Comparison of ENCODE assay signal across 1 cellular context in genomic region chr17:1648582-1649115, GRCh38.
TF ChIP-seq lines count a peak whose summit lies in the region.

No MANE protein-coding gene starts in this region.

TF ChIP-seq in HEK293, 187 proteins besides CTCF, POLR2A, EP300 and RAD21 (continued from another document):
- TF ChIP-seq, protein P1, sequence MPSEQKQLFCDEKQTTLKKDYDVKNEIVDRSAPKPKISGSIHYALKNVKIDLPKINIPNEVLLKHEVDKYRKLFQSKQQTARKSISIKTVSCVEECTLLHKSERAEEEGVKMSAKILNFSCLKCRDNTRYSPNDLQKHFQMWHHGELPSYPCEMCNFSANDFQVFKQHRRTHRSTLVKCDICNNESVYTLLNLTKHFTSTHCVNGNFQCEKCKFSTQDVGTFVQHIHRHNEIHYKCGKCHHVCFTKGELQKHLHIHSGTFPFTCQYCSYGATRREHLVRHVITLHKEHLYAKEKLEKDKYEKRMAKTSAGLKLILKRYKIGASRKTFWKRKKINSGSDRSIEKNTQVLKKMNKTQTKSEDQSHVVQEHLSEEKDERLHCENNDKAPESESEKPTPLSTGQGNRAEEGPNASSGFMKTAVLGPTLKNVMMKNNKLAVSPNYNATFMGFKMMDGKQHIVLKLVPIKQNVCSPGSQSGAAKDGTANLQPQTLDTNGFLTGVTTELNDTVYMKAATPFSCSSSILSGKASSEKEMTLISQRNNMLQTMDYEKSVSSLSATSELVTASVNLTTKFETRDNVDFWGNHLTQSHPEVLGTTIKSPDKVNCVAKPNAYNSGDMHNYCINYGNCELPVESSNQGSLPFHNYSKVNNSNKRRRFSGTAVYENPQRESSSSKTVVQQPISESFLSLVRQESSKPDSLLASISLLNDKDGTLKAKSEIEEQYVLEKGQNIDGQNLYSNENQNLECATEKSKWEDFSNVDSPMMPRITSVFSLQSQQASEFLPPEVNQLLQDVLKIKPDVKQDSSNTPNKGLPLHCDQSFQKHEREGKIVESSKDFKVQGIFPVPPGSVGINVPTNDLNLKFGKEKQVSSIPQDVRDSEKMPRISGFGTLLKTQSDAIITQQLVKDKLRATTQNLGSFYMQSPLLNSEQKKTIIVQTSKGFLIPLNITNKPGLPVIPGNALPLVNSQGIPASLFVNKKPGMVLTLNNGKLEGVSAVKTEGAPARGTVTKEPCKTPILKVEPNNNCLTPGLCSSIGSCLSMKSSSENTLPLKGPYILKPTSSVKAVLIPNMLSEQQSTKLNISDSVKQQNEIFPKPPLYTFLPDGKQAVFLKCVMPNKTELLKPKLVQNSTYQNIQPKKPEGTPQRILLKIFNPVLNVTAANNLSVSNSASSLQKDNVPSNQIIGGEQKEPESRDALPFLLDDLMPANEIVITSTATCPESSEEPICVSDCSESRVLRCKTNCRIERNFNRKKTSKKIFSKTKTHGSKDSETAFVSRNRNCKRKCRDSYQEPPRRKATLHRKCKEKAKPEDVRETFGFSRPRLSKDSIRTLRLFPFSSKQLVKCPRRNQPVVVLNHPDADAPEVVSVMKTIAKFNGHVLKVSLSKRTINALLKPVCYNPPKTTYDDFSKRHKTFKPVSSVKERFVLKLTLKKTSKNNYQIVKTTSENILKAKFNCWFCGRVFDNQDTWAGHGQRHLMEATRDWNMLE (tag by site-specific recombination; conservative IDR thresholded peaks at IDR 0.05; ENCODE audit: low read depth), result no peak
- TF ChIP-seq ZBTB20 (tag by site-specific recombination; IDR thresholded peaks at IDR 0.05), result peak; percentile 98
- TF ChIP-seq, protein P2, sequence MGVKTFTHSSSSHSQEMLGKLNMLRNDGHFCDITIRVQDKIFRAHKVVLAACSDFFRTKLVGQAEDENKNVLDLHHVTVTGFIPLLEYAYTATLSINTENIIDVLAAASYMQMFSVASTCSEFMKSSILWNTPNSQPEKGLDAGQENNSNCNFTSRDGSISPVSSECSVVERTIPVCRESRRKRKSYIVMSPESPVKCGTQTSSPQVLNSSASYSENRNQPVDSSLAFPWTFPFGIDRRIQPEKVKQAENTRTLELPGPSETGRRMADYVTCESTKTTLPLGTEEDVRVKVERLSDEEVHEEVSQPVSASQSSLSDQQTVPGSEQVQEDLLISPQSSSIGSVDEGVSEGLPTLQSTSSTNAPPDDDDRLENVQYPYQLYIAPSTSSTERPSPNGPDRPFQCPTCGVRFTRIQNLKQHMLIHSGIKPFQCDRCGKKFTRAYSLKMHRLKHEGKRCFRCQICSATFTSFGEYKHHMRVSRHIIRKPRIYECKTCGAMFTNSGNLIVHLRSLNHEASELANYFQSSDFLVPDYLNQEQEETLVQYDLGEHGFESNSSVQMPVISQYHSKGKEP (tag by site-specific recombination; IDR thresholded peaks at IDR 0.05), result peak; percentile 54
- no peak for TF ChIP-seq ZNF777 (tag by site-specific recombination; IDR thresholded peaks at IDR 0.05; ENCODE audit: borderline replicate concordance)
- peak; percentile 37 for TF ChIP-seq ZNF335 (tag by site-specific recombination; conservative IDR thresholded peaks at IDR 0.05)
- no peak for TF ChIP-seq ATF2 (tag by site-specific recombination; IDR thresholded peaks at IDR 0.05; ENCODE audit: low read depth)
